26 cellular contexts compared by ENCODE assay signal in the genomic region with DNA sequence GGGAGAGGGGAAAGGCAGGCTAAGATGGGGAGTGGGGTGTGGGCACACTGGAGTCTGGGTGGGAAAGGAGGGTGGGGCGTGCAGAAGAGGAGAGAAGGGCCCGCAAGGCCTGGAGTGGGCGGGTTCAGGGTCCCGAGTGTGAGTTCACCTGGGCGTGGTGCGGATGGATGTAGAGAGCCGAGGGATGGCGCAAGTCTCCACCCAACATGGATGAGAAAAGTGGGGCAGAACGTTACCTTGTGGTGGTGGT. TPM values are rescaled to one million over a fixed set of nuclear protein-coding genes. Genes with fewer than 3 reads are reported as not detected.
A peak's percentile ranks its signal among the peaks of the same experiment; 100 is the strongest.
DNase-seq lines count a peak whose midpoint lies in the region; ATAC-seq, FAIRE-seq and TF ChIP-seq lines count a peak whose summit lies in the region.
"Had no signal": no experiment of that assay in that cellular context is flagged by ENCODE, and none has a peak within 500 bp of the region (broad histone marks: within the 10 kb centered on the region; RNA-seq: fewer than 3 reads in every experiment).

No MANE protein-coding gene starts in this region.

- H3K4me3 Mint-ChIP-seq in MCF 10A (ENCODE audit: unreplicated experiment) (no peak overlapping the region), WTC11 (peak overlapping the region; percentile 62), type B pancreatic cell (peak overlapping the region; percentile 61)
- H3K4me3 Mint-ChIP-seq: B cell; CD8-positive, alpha-beta T cell; immature natural killer cell had no signal

- H3K27me3 Mint-ChIP-seq in MCF 10A (ENCODE audit: insufficient read depth, unreplicated experiment): peaks cover 58% of the 10 kb centered on the region
- peaks cover 63% of the 10 kb centered on the region for H3K27me3 Mint-ChIP-seq in WTC11 (ENCODE audit: low read depth)
- H3K27me3 Mint-ChIP-seq in type B pancreatic cell: peaks cover 85% of the 10 kb centered on the region

- BruUV-seq in MCF 10A (replicated peaks; lab: Mats Ljungman, UMichigan): no TSS peak

- H3K9me3 Mint-ChIP-seq in MCF 10A (ENCODE audit: unreplicated experiment): no peaks in the 10 kb centered on the region
- no peaks in the 10 kb centered on the region for H3K9me3 Mint-ChIP-seq in WTC11
- H3K9me3 Mint-ChIP-seq in type B pancreatic cell: no peaks in the 10 kb centered on the region
- H3K9me3 Mint-ChIP-seq: CD8-positive, alpha-beta T cell; immature natural killer cell; stimulated activated naive CD8-positive, alpha-beta T cell treated with anti-CD3 and anti-CD28 coated beads, Interleukin-15, Interleukin-2, amounts not matched to agents 100 ng/mL and 50 ng/mL, for 24 hours had no signal

- no peak for TF ChIP-seq POLR2A in breast epithelium (IDR thresholded peaks at IDR 0.05)
- no peak for TF ChIP-seq POLR2A in GM12892 (IDR thresholded peaks at IDR 0.05; ENCODE audit: low read depth, low read length)
- no peak for TF ChIP-seq POLR2A in sigmoid colon (IDR thresholded peaks at IDR 0.05)

- no peak for TF ChIP-seq EP300 in sigmoid colon (IDR thresholded peaks at IDR 0.05)

- no peak overlapping the region for H3K9ac ChIP-seq in iPS-15b (ENCODE audit: low read depth, low read length)

- H3K4me1 ChIP-seq in breast epithelium (no peaks in the 10 kb centered on the region), iPS-15b (ENCODE audit: control insufficient read depth, insufficient read depth, low read length) (peaks cover 4% of the 10 kb centered on the region), sigmoid colon (peaks cover 0 to 20% (median 15%) of the 10 kb centered on the region in 4 donors)

- CTCF ChIA-PET in MCF 10A (lab: Yijun Ruan, JAX) (no interaction called here), WTC11 (lab: Charles Lee) (interaction anchor here (1.0 to 6.3 kb wide), 5 partner anchors 26 to 93 kb away, joined by 4 to 56 read pairs (median 31); partner anchors contain the start of gene KCNJ11)

- H3K36me3 Mint-ChIP-seq in MCF 10A (ENCODE audit: insufficient read depth, unreplicated experiment) (no peaks in the 10 kb centered on the region), WTC11 (no peaks in the 10 kb centered on the region), type B pancreatic cell (peaks cover 3% of the 10 kb centered on the region)
- H3K36me3 Mint-ChIP-seq: CD8-positive, alpha-beta T cell; immature natural killer cell had no signal

- intact Hi-C loops in breast epithelium (cut with DNase I; ENCODE audit: low total_unique reads) (no loop called here), MCF 10A (cut with micrococcal nuclease) (no loop called here), sigmoid colon (cut with DNase I) (no loop called here)

- H3K27ac ChIP-seq in breast epithelium: no peak overlapping the region
- no peak overlapping the region for H3K27ac ChIP-seq in sigmoid colon
- H3K27ac ChIP-seq: thoracic aorta had no signal

- H3K4me3 ChIP-seq in breast epithelium (peak overlapping the region; percentile 26 to 68 (median 45)), iPS-15b (ENCODE audit: low read depth, low read length) (peak overlapping the region; percentile 45), sigmoid colon (no peak overlapping the region)

- H3K4me1 Mint-ChIP-seq in MCF 10A (ENCODE audit: insufficient read depth, unreplicated experiment) (no peaks in the 10 kb centered on the region), WTC11 (peaks cover 28% of the 10 kb centered on the region), type B pancreatic cell (ENCODE audit: unreplicated experiment) (no peaks in the 10 kb centered on the region)
- H3K4me1 Mint-ChIP-seq: B cell, immature natural killer cell had no signal

- H3K27me3 ChIP-seq in breast epithelium (peaks cover 0 to 33% of the 10 kb centered on the region in 2 donors), iPS-15b (ENCODE audit: control insufficient read depth, insufficient read depth, low read length) (peaks cover 54% of the 10 kb centered on the region), sigmoid colon (peaks cover 21 to 63% (median 44%) of the 10 kb centered on the region in 3 donors)

- POLR2A ChIA-PET in MCF 10A (lab: Yijun Ruan, JAX): no interaction called here
- POLR2A ChIA-PET in WTC11 (lab: Charles Lee): no interaction called here

- H3K27ac Mint-ChIP-seq in MCF 10A (ENCODE audit: low read depth, unreplicated experiment) (no peak overlapping the region), WTC11 (no peak overlapping the region), type B pancreatic cell (no peak overlapping the region)
- H3K27ac Mint-ChIP-seq: B cell; CD8-positive, alpha-beta T cell; immature natural killer cell; stimulated activated naive CD8-positive, alpha-beta T cell treated with anti-CD3 and anti-CD28 coated beads, Interleukin-15, Interleukin-2, amounts not matched to agents 100 ng/mL and 50 ng/mL, for 24 hours had no signal

- H3K9me3 ChIP-seq in breast epithelium: no peaks in the 10 kb centered on the region
- no peaks in the 10 kb centered on the region for H3K9me3 ChIP-seq in iPS-15b (ENCODE audit: control insufficient read depth, insufficient read depth, low read length)
- H3K9me3 ChIP-seq in sigmoid colon: no peaks in the 10 kb centered on the region
- H3K9me3 ChIP-seq: thoracic aorta had no signal

- no peak for ATAC-seq in WTC11
- no peak for ATAC-seq in HG02938 (IDR thresholded peaks at IDR 0.05; ENCODE audit: unreplicated experiment)
- ATAC-seq: CD8-positive, alpha-beta T cell had no signal

- FAIRE-seq in GM12892 (lab: Jason Lieb, UNC): no peak

- TF ChIP-seq CTCF in breast epithelium (IDR thresholded peaks at IDR 0.05) (no peak), MCF 10A (IDR thresholded peaks at IDR 0.05; ENCODE audit: unreplicated experiment) (no peak), WTC11 (IDR thresholded peaks at IDR 0.05) (no peak), type B pancreatic cell (conservative IDR thresholded peaks at IDR 0.05) (no peak), sigmoid colon (IDR thresholded peaks at IDR 0.05) (no peak)

- DNase-seq in breast epithelium (ENCODE audit: low spot score in 2 of 2) (no peak), MCF 10A (ENCODE audit: unreplicated experiment) (no peak), WTC11 (ENCODE audit: low spot score) (no peak), type B pancreatic cell (ENCODE audit: extremely low spot score, unreplicated experiment) (no peak), GM12892 (ENCODE audit: insufficient read length) (no peak), sigmoid colon (no peak)
- DNase-seq: activated CD4-positive, alpha-beta T cell treated with anti-CD3 and anti-CD28 coated beads, Interleukin-2, amount 50 U/mL, for 1 hour; activated naive CD4-positive, alpha-beta T cell treated with anti-CD3 and anti-CD28 coated beads, Interleukin-2, amount 50 U/mL, for 16 hours; aorta; CD8-positive, alpha-beta T cell; cerebellar nuclear complex; DMS 273 treated with DMSO at 0.1 percent for 48 hours; immature natural killer cell; mesenchymal stem cell; NCI-H187 treated with DMSO at 0.1 percent for 48 hours; NCI-H524 treated with DMSO at 0.1 percent for 48 hours; SHP77 treated with DMSO at 0.1 percent for 48 hours; SW 1271; T1000 had no signal

- H3K36me3 ChIP-seq in breast epithelium (no peaks in the 10 kb centered on the region), iPS-15b (ENCODE audit: control insufficient read depth, insufficient read depth, low read length) (no peaks in the 10 kb centered on the region), sigmoid colon (no peaks in the 10 kb centered on the region)
- H3K36me3 ChIP-seq: thoracic aorta had no signal

- WGBS in sigmoid colon, 2 donors: 9 to 11% methylated on average over 9 of the region's 9 CpGs

TF ChIP-seq in WTC11, 78 proteins besides CTCF, POLR2A, EP300 and RAD21 (continues in another document):
- TF ChIP-seq, protein P1, sequence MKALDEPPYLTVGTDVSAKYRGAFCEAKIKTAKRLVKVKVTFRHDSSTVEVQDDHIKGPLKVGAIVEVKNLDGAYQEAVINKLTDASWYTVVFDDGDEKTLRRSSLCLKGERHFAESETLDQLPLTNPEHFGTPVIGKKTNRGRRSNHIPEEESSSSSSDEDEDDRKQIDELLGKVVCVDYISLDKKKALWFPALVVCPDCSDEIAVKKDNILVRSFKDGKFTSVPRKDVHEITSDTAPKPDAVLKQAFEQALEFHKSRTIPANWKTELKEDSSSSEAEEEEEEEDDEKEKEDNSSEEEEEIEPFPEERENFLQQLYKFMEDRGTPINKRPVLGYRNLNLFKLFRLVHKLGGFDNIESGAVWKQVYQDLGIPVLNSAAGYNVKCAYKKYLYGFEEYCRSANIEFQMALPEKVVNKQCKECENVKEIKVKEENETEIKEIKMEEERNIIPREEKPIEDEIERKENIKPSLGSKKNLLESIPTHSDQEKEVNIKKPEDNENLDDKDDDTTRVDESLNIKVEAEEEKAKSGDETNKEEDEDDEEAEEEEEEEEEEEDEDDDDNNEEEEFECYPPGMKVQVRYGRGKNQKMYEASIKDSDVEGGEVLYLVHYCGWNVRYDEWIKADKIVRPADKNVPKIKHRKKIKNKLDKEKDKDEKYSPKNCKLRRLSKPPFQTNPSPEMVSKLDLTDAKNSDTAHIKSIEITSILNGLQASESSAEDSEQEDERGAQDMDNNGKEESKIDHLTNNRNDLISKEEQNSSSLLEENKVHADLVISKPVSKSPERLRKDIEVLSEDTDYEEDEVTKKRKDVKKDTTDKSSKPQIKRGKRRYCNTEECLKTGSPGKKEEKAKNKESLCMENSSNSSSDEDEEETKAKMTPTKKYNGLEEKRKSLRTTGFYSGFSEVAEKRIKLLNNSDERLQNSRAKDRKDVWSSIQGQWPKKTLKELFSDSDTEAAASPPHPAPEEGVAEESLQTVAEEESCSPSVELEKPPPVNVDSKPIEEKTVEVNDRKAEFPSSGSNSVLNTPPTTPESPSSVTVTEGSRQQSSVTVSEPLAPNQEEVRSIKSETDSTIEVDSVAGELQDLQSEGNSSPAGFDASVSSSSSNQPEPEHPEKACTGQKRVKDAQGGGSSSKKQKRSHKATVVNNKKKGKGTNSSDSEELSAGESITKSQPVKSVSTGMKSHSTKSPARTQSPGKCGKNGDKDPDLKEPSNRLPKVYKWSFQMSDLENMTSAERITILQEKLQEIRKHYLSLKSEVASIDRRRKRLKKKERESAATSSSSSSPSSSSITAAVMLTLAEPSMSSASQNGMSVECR (CRISPR knock-in tag; IDR thresholded peaks at IDR 0.05; ENCODE audit: borderline replicate concordance): no peak
- no peak for TF ChIP-seq ZNF671 (CRISPR knock-in tag; IDR thresholded peaks at IDR 0.05)
- no peak for TF ChIP-seq EMX1 (CRISPR knock-in tag; IDR thresholded peaks at IDR 0.05)
- TF ChIP-seq NFATC4 (CRISPR knock-in tag; IDR thresholded peaks at IDR 0.05): no peak
- TF ChIP-seq ZNF396 (CRISPR knock-in tag; IDR thresholded peaks at IDR 0.05; ENCODE audit: borderline replicate concordance): no peak
- TF ChIP-seq TCF7 (CRISPR knock-in tag; IDR thresholded peaks at IDR 0.05; ENCODE audit: low read depth): no peak

RNA-seq across cellular contexts. Expression of gene ABCC8, which starts 0.4 kb away (rescaled TPM):
- total RNA-seq in breast epithelium: 10 to 100 TPM in 2 of 3 donors, 1 to 10 TPM in 1; 3.8 to 10.8 (median 10.5) TPM
- total RNA-seq in MCF 10A (2022): not detected in 2 replicates
- total RNA-seq in WTC11 (2021): 3.9 to 7.3 TPM (median 4.1 TPM) in 3 replicates
- total RNA-seq in type B pancreatic cell (ENCODE audit: low replicate concordance): 80.5 and 106 TPM in 2 replicates
- not detected for polyA plus RNA-seq in GM12892 (2012; ENCODE audit: missing spikeins)
- total RNA-seq in sigmoid colon: 1 to 10 TPM; 1.8 to 9.7 (median 3.9) TPM
- 1 to 10 TPM in 2 of 3 donors, under 1 TPM in 1; 0.23 to 4.2 (median 2.6) TPM for polyA plus RNA-seq in sigmoid colon
- total RNA-seq: A673; CD8-positive, alpha-beta T cell; pulmonary artery endothelial cell had no signal
- polyA plus RNA-seq: immature natural killer cell had no signal

Comparison
In these comparisons a context has a peak if more than half of its experiments do, and no peak if none do; other contexts are left out.
1. H3K4me3 ChIP-seq: peak in breast epithelium (3 of 3) and iPS-15b (single experiment); none in sigmoid colon (0 of 4).